8 cellular contexts compared by ENCODE assay signal in genomic region chr9:107489144-107489673, GRCh38. TPM values are rescaled to one million over a fixed set of nuclear protein-coding genes. Genes with fewer than 3 reads are reported as not detected.
DNase-seq lines count a peak whose midpoint lies in the region; ATAC-seq and TF ChIP-seq lines count a peak whose summit lies in the region.

No MANE protein-coding gene starts in this region.

- DNase-seq in activated naive CD4-positive, alpha-beta T cell treated with anti-CD3 and anti-CD28 coated beads, Interleukin-2, amount 10 ng/mL, durations not matched to agents 7 days and 5 days = no peak
- DNase-seq in activated naive CD4-positive, alpha-beta T cell (lab: John Stamatoyannopoulos, UW) = no peak
- DNase-seq in activated CD8-positive, alpha-beta T cell treated with anti-CD3 and anti-CD28 coated beads for 36 hours = no peak
- DNase-seq in SKM-1 (lab: John Stamatoyannopoulos, UW; ENCODE audit: unreplicated experiment) (no peak), 8988T (no peak)

- no peaks in the 10 kb centered on the region for H3K9me3 ChIP-seq in iPS-15b (ENCODE audit: control insufficient read depth, insufficient read depth, low read length)

- TF ChIP-seq CTCF in activated CD8-positive, alpha-beta T cell treated with anti-CD3 and anti-CD28 coated beads for 36 hours (IDR thresholded peaks at IDR 0.05) = no peak

- H3K4me1 Mint-ChIP-seq in activated naive CD4-positive, alpha-beta T cell treated with anti-CD3 and anti-CD28 coated beads, Interleukin-2, amount 10 ng/mL, durations not matched to agents 7 days and 5 days = peaks cover 19% of the 10 kb centered on the region
- peaks cover 8% of the 10 kb centered on the region for H3K4me1 Mint-ChIP-seq in activated CD8-positive, alpha-beta T cell treated with anti-CD3 and anti-CD28 coated beads for 36 hours (ENCODE audit: low read depth)
- peaks cover 31% of the 10 kb centered on the region for H3K4me1 Mint-ChIP-seq in stimulated activated memory B cell treated with anti-CD40 and anti-IgM and Interleukin-4, amounts not matched to agents 10 μg/mL and 1 μg/mL and 100 μg/mL, for 72 hours

- peaks cover 67% of the 10 kb centered on the region for H3K27me3 ChIP-seq in iPS-15b (ENCODE audit: control insufficient read depth, insufficient read depth, low read length)

- peak overlapping the region; percentile 68 for H3K4me3 ChIP-seq in iPS-15b (ENCODE audit: low read depth, low read length)

- peaks cover 8% of the 10 kb centered on the region for H3K4me1 ChIP-seq in iPS-15b (ENCODE audit: control insufficient read depth, insufficient read depth, low read length)

- H3K9me3 Mint-ChIP-seq in activated naive CD4-positive, alpha-beta T cell treated with anti-CD3 and anti-CD28 coated beads, Interleukin-2, amount 10 ng/mL, durations not matched to agents 7 days and 5 days = no peaks in the 10 kb centered on the region
- H3K9me3 Mint-ChIP-seq in activated CD8-positive, alpha-beta T cell treated with anti-CD3 and anti-CD28 coated beads for 36 hours = no peaks in the 10 kb centered on the region
- H3K9me3 Mint-ChIP-seq in stimulated activated memory B cell treated with anti-CD40 and anti-IgM and Interleukin-4, amounts not matched to agents 10 μg/mL and 1 μg/mL and 100 μg/mL, for 72 hours = no peaks in the 10 kb centered on the region

- intact Hi-C loops in activated CD8-positive, alpha-beta T cell treated with anti-CD3 and anti-CD28 coated beads for 36 hours (cut with micrococcal nuclease) = no loop called here

- no peak overlapping the region for H3K27ac Mint-ChIP-seq in activated naive CD4-positive, alpha-beta T cell treated with anti-CD3 and anti-CD28 coated beads, Interleukin-2, amount 10 ng/mL, durations not matched to agents 7 days and 5 days
- no peak overlapping the region for H3K27ac Mint-ChIP-seq in activated CD8-positive, alpha-beta T cell treated with anti-CD3 and anti-CD28 coated beads for 36 hours
- peak overlapping the region; percentile 49 for H3K27ac Mint-ChIP-seq in stimulated activated memory B cell treated with anti-CD40 and anti-IgM and Interleukin-4, amounts not matched to agents 10 μg/mL and 1 μg/mL and 100 μg/mL, for 72 hours

- H3K36me3 Mint-ChIP-seq in activated naive CD4-positive, alpha-beta T cell treated with anti-CD3 and anti-CD28 coated beads, Interleukin-2, amount 10 ng/mL, durations not matched to agents 7 days and 5 days = peaks cover 2% of the 10 kb centered on the region
- H3K36me3 Mint-ChIP-seq in activated CD8-positive, alpha-beta T cell treated with anti-CD3 and anti-CD28 coated beads for 36 hours (ENCODE audit: low read depth) = no peaks in the 10 kb centered on the region
- no peaks in the 10 kb centered on the region for H3K36me3 Mint-ChIP-seq in stimulated activated memory B cell treated with anti-CD40 and anti-IgM and Interleukin-4, amounts not matched to agents 10 μg/mL and 1 μg/mL and 100 μg/mL, for 72 hours

- ATAC-seq in HG03066 (IDR thresholded peaks at IDR 0.05; ENCODE audit: low read depth, unreplicated experiment) = peak; percentile 42
- ATAC-seq in activated CD8-positive, alpha-beta T cell treated with anti-CD3 and anti-CD28 coated beads for 36 hours = peak; percentile 13
- peak; percentile 44 for ATAC-seq in stimulated activated memory B cell treated with anti-CD40 and anti-IgM and Interleukin-4, amounts not matched to agents 10 μg/mL and 1 μg/mL and 100 μg/mL, for 72 hours

- peaks cover 76% of the 10 kb centered on the region for H3K27me3 Mint-ChIP-seq in activated naive CD4-positive, alpha-beta T cell treated with anti-CD3 and anti-CD28 coated beads, Interleukin-2, amount 10 ng/mL, durations not matched to agents 7 days and 5 days
- peaks cover 59% of the 10 kb centered on the region for H3K27me3 Mint-ChIP-seq in activated CD8-positive, alpha-beta T cell treated with anti-CD3 and anti-CD28 coated beads for 36 hours
- peaks cover 51% of the 10 kb centered on the region for H3K27me3 Mint-ChIP-seq in stimulated activated memory B cell treated with anti-CD40 and anti-IgM and Interleukin-4, amounts not matched to agents 10 μg/mL and 1 μg/mL and 100 μg/mL, for 72 hours

- peaks cover 20% of the 10 kb centered on the region for H3K36me3 ChIP-seq in iPS-15b (ENCODE audit: control insufficient read depth, insufficient read depth, low read length)

- H3K9ac ChIP-seq in iPS-15b (ENCODE audit: low read depth, low read length) = no peak overlapping the region

- CTCF ChIA-PET in activated naive CD4-positive, alpha-beta T cell treated with anti-CD3 and anti-CD28 coated beads, Interleukin-2, amount 10 ng/mL, durations not matched to agents 7 days and 5 days (lab: Charles Lee) = no interaction called here
- CTCF ChIA-PET in activated CD8-positive, alpha-beta T cell treated with anti-CD3 and anti-CD28 coated beads for 36 hours (lab: Charles Lee) = no interaction called here

- peak overlapping the region; percentile 63 for H3K4me3 Mint-ChIP-seq in activated naive CD4-positive, alpha-beta T cell treated with anti-CD3 and anti-CD28 coated beads, Interleukin-2, amount 10 ng/mL, durations not matched to agents 7 days and 5 days
- H3K4me3 Mint-ChIP-seq in activated CD8-positive, alpha-beta T cell treated with anti-CD3 and anti-CD28 coated beads for 36 hours = peak overlapping the region; percentile 59
- H3K4me3 Mint-ChIP-seq in stimulated activated memory B cell treated with anti-CD40 and anti-IgM and Interleukin-4, amounts not matched to agents 10 μg/mL and 1 μg/mL and 100 μg/mL, for 72 hours = peak overlapping the region; percentile 71

- POLR2A ChIA-PET in activated CD8-positive, alpha-beta T cell treated with anti-CD3 and anti-CD28 coated beads for 36 hours (lab: Charles Lee) = no interaction called here

RNA-seq across cellular contexts. Expression of gene KLF4, which starts 0.4 kb away (rescaled TPM):
- total RNA-seq in activated CD8-positive, alpha-beta T cell treated with anti-CD3 and anti-CD28 coated beads for 36 hours = 1 to 10 TPM; 1.6 to 1.7 TPM
